Comparison of ENCODE assay signal across 1 cellular context in the genomic region with DNA sequence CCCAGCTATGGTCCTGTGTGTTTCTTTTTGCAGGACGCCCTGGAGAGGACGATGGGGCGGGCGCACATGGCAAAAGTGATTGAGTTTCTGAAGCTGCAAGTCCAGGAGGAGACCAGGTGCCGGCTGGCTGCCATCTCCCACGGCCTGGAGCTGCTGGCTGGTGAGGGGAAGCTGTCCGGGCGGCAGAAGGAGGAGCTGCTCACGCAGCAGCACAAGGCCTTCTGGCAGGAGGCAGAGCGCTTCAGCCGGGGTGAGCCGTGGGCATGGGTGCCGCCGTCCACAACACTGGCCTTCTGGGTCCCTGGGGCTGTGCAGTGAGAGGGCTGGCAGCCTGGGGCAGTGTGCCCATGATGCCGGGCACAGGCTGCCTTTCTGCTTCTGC.
TF ChIP-seq lines count a peak whose summit lies in the region.

No MANE protein-coding gene starts in this region.

TF ChIP-seq in H1, 55 proteins besides CTCF, POLR2A, EP300 and RAD21:
- TF ChIP-seq GABPA (IDR thresholded peaks at IDR 0.05; ENCODE audit: borderline replicate concordance, insufficient read depth, low read length), result no peak
- peak; percentile 5 for TF ChIP-seq ASH2L (IDR thresholded peaks at IDR 0.05; ENCODE audit: low read length)
